Comparison of ENCODE assay signal across 13 cellular contexts in the genomic region with DNA sequence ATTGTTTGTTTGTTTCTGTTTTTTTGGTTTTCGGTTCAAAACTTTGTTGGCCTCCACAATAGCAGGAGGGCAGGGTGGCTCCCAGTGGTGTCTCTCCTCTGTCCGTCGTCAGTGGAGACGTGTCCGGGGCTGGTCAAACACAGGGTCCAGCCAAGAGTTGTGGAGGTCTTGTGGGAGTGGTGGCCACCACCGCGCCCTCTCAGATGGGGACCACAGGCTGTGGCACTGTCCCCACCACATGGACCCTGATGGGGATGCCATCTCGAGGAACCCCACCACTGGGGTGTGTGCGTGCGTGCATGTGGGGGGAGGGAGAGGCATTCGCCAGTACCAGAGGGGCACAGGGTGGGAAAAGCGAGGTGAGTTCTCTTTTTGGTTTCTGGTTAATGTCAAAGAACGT. TPM values are rescaled to one million over a fixed set of nuclear protein-coding genes. Genes with fewer than 3 reads are reported as not detected.
DNase-seq lines count a peak whose midpoint lies in the region; ATAC-seq and TF ChIP-seq lines count a peak whose summit lies in the region.
"Had no signal": no experiment of that assay in that cellular context is flagged by ENCODE, and none has a peak within 500 bp of the region (broad histone marks: within the 10 kb centered on the region; RNA-seq: fewer than 3 reads in every experiment).

No MANE protein-coding gene starts in this region.

- H3K56ac ChIP-seq in IMR-90 (ENCODE audit: extremely low read depth, insufficient read depth, low read length) = no peak overlapping the region

- no peak overlapping the region for H2BK5ac ChIP-seq in IMR-90 (ENCODE audit: low read depth, low read length, poor library complexity, severe bottlenecking)

- TF ChIP-seq POLR2A in IMR-90 (IDR thresholded peaks at IDR 0.05; ENCODE audit: low read depth, low read length) = no peak

- no peaks in the 10 kb centered on the region for H3K9me3 Mint-ChIP-seq in activated naive CD8-positive, alpha-beta T cell treated with anti-CD3 and anti-CD28 coated beads, Interleukin-2, amount 10 ng/mL, durations not matched to agents 7 days and 5 days
- H3K9me3 Mint-ChIP-seq in activated naive CD8-positive, alpha-beta T cell treated with anti-CD3 and anti-CD28 coated beads for 36 hours = no peaks in the 10 kb centered on the region
- no peaks in the 10 kb centered on the region for H3K9me3 Mint-ChIP-seq in activated T-helper 17 cell treated with anti-CD3 and anti-CD28 coated beads, Interleukin-2, amount 50 U/mL, for 72 hours
- H3K9me3 Mint-ChIP-seq in stimulated activated memory B cell treated with anti-CD40 and anti-IgM and Interleukin-4, amounts not matched to agents 10 μg/mL and 1 μg/mL and 100 μg/mL, for 72 hours = no peaks in the 10 kb centered on the region

- BruUV-seq in IMR-90 (replicated peaks; lab: Mats Ljungman, UMichigan) = no TSS peak

- peaks cover 12% of the 10 kb centered on the region for H3K4me1 ChIP-seq in IMR-90 (ENCODE audit: control insufficient read depth, insufficient read depth, low read length)

- H3K36me3 Mint-ChIP-seq in activated naive CD8-positive, alpha-beta T cell treated with anti-CD3 and anti-CD28 coated beads, Interleukin-2, amount 10 ng/mL, durations not matched to agents 7 days and 5 days = peaks cover 4% of the 10 kb centered on the region
- peaks cover 22% of the 10 kb centered on the region for H3K36me3 Mint-ChIP-seq in activated naive CD8-positive, alpha-beta T cell treated with anti-CD3 and anti-CD28 coated beads for 36 hours
- peaks cover 56% of the 10 kb centered on the region for H3K36me3 Mint-ChIP-seq in activated T-helper 17 cell treated with anti-CD3 and anti-CD28 coated beads, Interleukin-2, amount 50 U/mL, for 72 hours (ENCODE audit: low read depth)
- peaks cover 44% of the 10 kb centered on the region for H3K36me3 Mint-ChIP-seq in stimulated activated memory B cell treated with anti-CD40 and anti-IgM and Interleukin-4, amounts not matched to agents 10 μg/mL and 1 μg/mL and 100 μg/mL, for 72 hours

- no peaks in the 10 kb centered on the region for H3K9me3 ChIP-seq in IMR-90 (ENCODE audit: control insufficient read depth, insufficient read depth, low read length)

- H3K79me1 ChIP-seq in IMR-90 (ENCODE audit: low read depth in 1 of 2, low read length in 2 of 2) = peaks cover 0 to 15% of the 10 kb centered on the region in 2 experiments; a peak in 2 of 4 replicates

- H2AK5ac ChIP-seq in IMR-90 (ENCODE audit: low read depth, low read length) = peak overlapping the region; percentile 64; the same call in 1 of the 2 replicates

- H2AFZ ChIP-seq in IMR-90 (replicated peaks; ENCODE audit: low read length, poor library complexity) = peak overlapping the region; percentile 8

- POLR2A ChIA-PET in activated naive CD8-positive, alpha-beta T cell treated with anti-CD3 and anti-CD28 coated beads, Interleukin-2, amount 10 ng/mL, durations not matched to agents 7 days and 5 days (lab: Charles Lee) = no interaction called here
- POLR2A ChIA-PET in IMR-90 (lab: Charles Lee; ENCODE audit: unreplicated experiment) = no interaction called here

- H3K4me3 ChIP-seq in IMR-90 (ENCODE audit: insufficient read depth, low read depth, low read length) = no peak overlapping the region
- H3K4me3 ChIP-seq: K562 had no signal

- H4K5ac ChIP-seq in IMR-90 (ENCODE audit: low read depth, low read length) = no peak overlapping the region

- 94% methylated on average over 9 of the region's 13 CpGs; no CpG with 5 or more reads in 1 of the 2 experiments for WGBS in IMR-90 (ENCODE audit: extremely low coverage in 2 of 2, insufficient read length in 1 of 2), 2 experiments

- no peak for TF ChIP-seq CTCF in IMR-90 (conservative IDR thresholded peaks at IDR 0.05; ENCODE audit: low read depth, low read length)

- no peak overlapping the region for H2BK20ac ChIP-seq in IMR-90 (ENCODE audit: low read depth, low read length)

- TF ChIP-seq RAD21 in IMR-90 (IDR thresholded peaks at IDR 0.05; ENCODE audit: low read length) = no peak

- H4K91ac ChIP-seq in IMR-90 (ENCODE audit: insufficient read depth, low read depth, low read length) = no peak overlapping the region

- no peaks in the 10 kb centered on the region for H3K27me3 ChIP-seq in IMR-90 (ENCODE audit: control insufficient read depth, insufficient read depth, low read length)

- H3K36me3 ChIP-seq in IMR-90 (ENCODE audit: control insufficient read depth, insufficient read depth, low read length) = no peaks in the 10 kb centered on the region

- no peak overlapping the region for H3K23ac ChIP-seq in IMR-90 (ENCODE audit: low read depth, low read length)

- no peak overlapping the region for H3K9ac ChIP-seq in IMR-90 (ENCODE audit: low read depth, low read length)

- in situ Hi-C loops in IMR-90 (cut with MboI; ENCODE audit: low sequenced_read_pairs) = no loop called here

- H3K4me3 Mint-ChIP-seq in activated naive CD8-positive, alpha-beta T cell treated with anti-CD3 and anti-CD28 coated beads, Interleukin-2, amount 10 ng/mL, durations not matched to agents 7 days and 5 days = peak overlapping the region; percentile 10
- no peak overlapping the region for H3K4me3 Mint-ChIP-seq in activated naive CD8-positive, alpha-beta T cell treated with anti-CD3 and anti-CD28 coated beads for 36 hours
- H3K4me3 Mint-ChIP-seq in activated T-helper 17 cell treated with anti-CD3 and anti-CD28 coated beads, Interleukin-2, amount 50 U/mL, for 72 hours = peak overlapping the region; percentile 13
- no peak overlapping the region for H3K4me3 Mint-ChIP-seq in stimulated activated memory B cell treated with anti-CD40 and anti-IgM and Interleukin-4, amounts not matched to agents 10 μg/mL and 1 μg/mL and 100 μg/mL, for 72 hours

- CTCF ChIA-PET in IMR-90 (lab: Yijun Ruan, JAX) = no interaction called here

- no peak for DNase-seq in activated naive CD8-positive, alpha-beta T cell treated with anti-CD3 and anti-CD28 coated beads, Interleukin-2, amount 10 ng/mL, durations not matched to agents 7 days and 5 days
- no peak for DNase-seq in activated naive CD8-positive, alpha-beta T cell treated with anti-CD3 and anti-CD28 coated beads for 36 hours
- DNase-seq in IMR-90 = no peak
- no peak for DNase-seq in HK-2 (ENCODE audit: unreplicated experiment)
- DNase-seq in NK-92 treated with Interleukin-12 subunit alpha and Interleukin-12 subunit beta, amount 100 ng/mL, for 24 hours (lab: John Stamatoyannopoulos, UW) = no peak
- DNase-seq in kidney glomerular epithelial cell (lab: John Stamatoyannopoulos, UW) = no peak
- DNase-seq: NCI-H510A, NCI-H748 treated with DMSO at 0.1 percent for 48 hours had no signal

- no peak overlapping the region for H4K8ac ChIP-seq in IMR-90 (ENCODE audit: low read depth in 2 of 2, low read length in 2 of 2)

- H3K9me1 ChIP-seq in IMR-90 (ENCODE audit: insufficient read depth, low read length) = peaks cover 10% of the 10 kb centered on the region

- H3K4ac ChIP-seq in IMR-90 (ENCODE audit: low read depth, low read length) = no peak overlapping the region

- no peak overlapping the region for H3K4me2 ChIP-seq in IMR-90 (ENCODE audit: low read depth, low read length)

- no peaks in the 10 kb centered on the region for H3K27me3 Mint-ChIP-seq in activated naive CD8-positive, alpha-beta T cell treated with anti-CD3 and anti-CD28 coated beads, Interleukin-2, amount 10 ng/mL, durations not matched to agents 7 days and 5 days
- H3K27me3 Mint-ChIP-seq in activated naive CD8-positive, alpha-beta T cell treated with anti-CD3 and anti-CD28 coated beads for 36 hours = no peaks in the 10 kb centered on the region
- H3K27me3 Mint-ChIP-seq in activated T-helper 17 cell treated with anti-CD3 and anti-CD28 coated beads, Interleukin-2, amount 50 U/mL, for 72 hours = no peaks in the 10 kb centered on the region
- H3K27me3 Mint-ChIP-seq in stimulated activated memory B cell treated with anti-CD40 and anti-IgM and Interleukin-4, amounts not matched to agents 10 μg/mL and 1 μg/mL and 100 μg/mL, for 72 hours = no peaks in the 10 kb centered on the region

- intact Hi-C loops in IMR-90 (cut with micrococcal nuclease) = no loop called here

- dilution Hi-C loops in IMR-90 (cut with HindIII; ENCODE audit: low sequenced_read_pairs, unreplicated experiment) = no loop called here

- no peak overlapping the region; the same call in 1 of the 2 replicates for H2BK120ac ChIP-seq in IMR-90 (ENCODE audit: low read depth, low read length)

- ATAC-seq in activated naive CD8-positive, alpha-beta T cell treated with anti-CD3 and anti-CD28 coated beads, Interleukin-2, amount 10 ng/mL, durations not matched to agents 7 days and 5 days (ENCODE audit: low read depth) = no peak
- ATAC-seq in IMR-90 (ENCODE audit: low read depth) = no peak
- ATAC-seq in activated T-helper 17 cell treated with anti-CD3 and anti-CD28 coated beads, Interleukin-2, amount 50 U/mL, for 72 hours (replicated peaks) = no peak
- no peak for ATAC-seq in stimulated activated memory B cell treated with anti-CD40 and anti-IgM and Interleukin-4, amounts not matched to agents 10 μg/mL and 1 μg/mL and 100 μg/mL, for 72 hours
- ATAC-seq: K562 had no signal

- peaks cover 31% of the 10 kb centered on the region for H3K4me1 Mint-ChIP-seq in activated naive CD8-positive, alpha-beta T cell treated with anti-CD3 and anti-CD28 coated beads, Interleukin-2, amount 10 ng/mL, durations not matched to agents 7 days and 5 days
- H3K4me1 Mint-ChIP-seq in activated naive CD8-positive, alpha-beta T cell treated with anti-CD3 and anti-CD28 coated beads for 36 hours = peaks cover 24% of the 10 kb centered on the region
- H3K4me1 Mint-ChIP-seq in activated T-helper 17 cell treated with anti-CD3 and anti-CD28 coated beads, Interleukin-2, amount 50 U/mL, for 72 hours = peaks cover 36% of the 10 kb centered on the region
- peaks cover 84% of the 10 kb centered on the region for H3K4me1 Mint-ChIP-seq in stimulated activated memory B cell treated with anti-CD40 and anti-IgM and Interleukin-4, amounts not matched to agents 10 μg/mL and 1 μg/mL and 100 μg/mL, for 72 hours

- H2BK15ac ChIP-seq in IMR-90 (ENCODE audit: low read depth, low read length) = no peak overlapping the region

- no peak overlapping the region for H3K14ac ChIP-seq in IMR-90 (replicated peaks; ENCODE audit: low read depth, low read length)

- no peak overlapping the region for H2AK9ac ChIP-seq in IMR-90 (replicated peaks; ENCODE audit: low read depth, low read length, poor library complexity)

- no peak overlapping the region for H3K27ac Mint-ChIP-seq in activated naive CD8-positive, alpha-beta T cell treated with anti-CD3 and anti-CD28 coated beads, Interleukin-2, amount 10 ng/mL, durations not matched to agents 7 days and 5 days
- H3K27ac Mint-ChIP-seq in activated naive CD8-positive, alpha-beta T cell treated with anti-CD3 and anti-CD28 coated beads for 36 hours = no peak overlapping the region
- peak overlapping the region; percentile 70 for H3K27ac Mint-ChIP-seq in activated T-helper 17 cell treated with anti-CD3 and anti-CD28 coated beads, Interleukin-2, amount 50 U/mL, for 72 hours
- H3K27ac Mint-ChIP-seq in stimulated activated memory B cell treated with anti-CD40 and anti-IgM and Interleukin-4, amounts not matched to agents 10 μg/mL and 1 μg/mL and 100 μg/mL, for 72 hours = peak overlapping the region; percentile 78

- H3K27ac ChIP-seq in IMR-90 (ENCODE audit: insufficient read depth, low read length) = no peak overlapping the region
- H3K27ac ChIP-seq: C4-2B had no signal

- H4K20me1 ChIP-seq in IMR-90 (ENCODE audit: insufficient read depth, low read length) = no peaks in the 10 kb centered on the region

- H3K18ac ChIP-seq in IMR-90 (ENCODE audit: low read depth, low read length) = no peak overlapping the region

RNA-seq across cellular contexts. Expression of a gene that starts 13.8 kb away (rescaled TPM):
- 10 to 100 TPM; 17.6 to 18.9 TPM for total RNA-seq in activated naive CD8-positive, alpha-beta T cell treated with anti-CD3 and anti-CD28 coated beads, Interleukin-2, amount 10 ng/mL, durations not matched to agents 7 days and 5 days
- 10 to 100 TPM; 15.5 to 16.0 TPM for total RNA-seq in activated naive CD8-positive, alpha-beta T cell treated with anti-CD3 and anti-CD28 coated beads for 36 hours
- total RNA-seq in IMR-90 (2012; rRNA removed) = 8.1 and 10.0 TPM in 2 replicates
- polyA plus RNA-seq in IMR-90 (2012; rRNA removed) = 12.7 and 14.1 TPM in 2 replicates
- polyA plus RNA-seq in IMR-90 (2012; cell fraction: cytosol; rRNA removed) = 4.9 and 11.7 TPM in 2 replicates
- 4.1 and 12.6 TPM in 2 replicates for polyA plus RNA-seq in IMR-90 (2012; cell fraction: nucleus; rRNA removed; ENCODE audit: low replicate concordance)
- total RNA-seq in activated T-helper 17 cell treated with anti-CD3 and anti-CD28 coated beads, Interleukin-2, amount 50 U/mL, for 72 hours = 10 to 100 TPM; 12.1 to 12.5 TPM

RNA-seq across cellular contexts. Expression of a gene that starts 19.8 kb away (rescaled TPM):
- total RNA-seq in activated naive CD8-positive, alpha-beta T cell treated with anti-CD3 and anti-CD28 coated beads, Interleukin-2, amount 10 ng/mL, durations not matched to agents 7 days and 5 days = under 1 TPM; 0.44 to 0.79 TPM
- total RNA-seq in activated naive CD8-positive, alpha-beta T cell treated with anti-CD3 and anti-CD28 coated beads for 36 hours = under 1 TPM; 0.58 to 0.74 TPM
- not detected in 2 replicates for total RNA-seq in IMR-90 (2012; rRNA removed)
- 0.07 and 0.10 TPM in 2 replicates for polyA plus RNA-seq in IMR-90 (2012; rRNA removed)
- polyA plus RNA-seq in IMR-90 (2012; cell fraction: cytosol; rRNA removed) = 0.12 TPM in 1 of 2 replicates, not detected in the other
- polyA plus RNA-seq in IMR-90 (2012; cell fraction: nucleus; rRNA removed; ENCODE audit: low replicate concordance) = 0.57 and 1.1 TPM in 2 replicates
- 1 to 10 TPM in 1 of 2 donors, under 1 TPM in 1; 0.37 to 1.7 TPM for total RNA-seq in activated T-helper 17 cell treated with anti-CD3 and anti-CD28 coated beads, Interleukin-2, amount 50 U/mL, for 72 hours
- total RNA-seq: SK-MEL-5 had no signal

RNA-seq across cellular contexts. Expression of a gene that starts 42.5 kb away (rescaled TPM):
- total RNA-seq in activated naive CD8-positive, alpha-beta T cell treated with anti-CD3 and anti-CD28 coated beads, Interleukin-2, amount 10 ng/mL, durations not matched to agents 7 days and 5 days = 10 to 100 TPM; 33.0 to 33.9 TPM
- total RNA-seq in activated naive CD8-positive, alpha-beta T cell treated with anti-CD3 and anti-CD28 coated beads for 36 hours = 10 to 100 TPM; 50.8 to 52.2 TPM
- total RNA-seq in IMR-90 (2012; rRNA removed) = 0.54 and 0.56 TPM in 2 replicates
- 5.0 and 6.6 TPM in 2 replicates for polyA plus RNA-seq in IMR-90 (2012; rRNA removed)
- polyA plus RNA-seq in IMR-90 (2012; cell fraction: cytosol; rRNA removed) = 1.8 and 5.3 TPM in 2 replicates
- 11.7 and 16.9 TPM in 2 replicates for polyA plus RNA-seq in IMR-90 (2012; cell fraction: nucleus; rRNA removed; ENCODE audit: low replicate concordance)
- total RNA-seq in activated T-helper 17 cell treated with anti-CD3 and anti-CD28 coated beads, Interleukin-2, amount 50 U/mL, for 72 hours = 10 to 100 TPM; 33.1 to 95.9 TPM
- total RNA-seq: SK-MEL-5 had no signal

Comparison
In these comparisons a context has a peak if more than half of its experiments do, and no peak if none do; other contexts are left out.
1. H3K4me3 Mint-ChIP-seq: peak in activated naive CD8-positive, alpha-beta T cell treated with anti-CD3 and anti-CD28 coated beads, Interleukin-2, amount 10 ng/mL, durations not matched to agents 7 days and 5 days (single experiment) and activated T-helper 17 cell treated with anti-CD3 and anti-CD28 coated beads, Interleukin-2, amount 50 U/mL, for 72 hours (single experiment); none in activated naive CD8-positive, alpha-beta T cell treated with anti-CD3 and anti-CD28 coated beads for 36 hours (single experiment) and stimulated activated memory B cell treated with anti-CD40 and anti-IgM and Interleukin-4, amounts not matched to agents 10 μg/mL and 1 μg/mL and 100 μg/mL, for 72 hours (single experiment).
2. H3K27ac Mint-ChIP-seq: peak in activated T-helper 17 cell treated with anti-CD3 and anti-CD28 coated beads, Interleukin-2, amount 50 U/mL, for 72 hours (single experiment) and stimulated activated memory B cell treated with anti-CD40 and anti-IgM and Interleukin-4, amounts not matched to agents 10 μg/mL and 1 μg/mL and 100 μg/mL, for 72 hours (single experiment); none in activated naive CD8-positive, alpha-beta T cell treated with anti-CD3 and anti-CD28 coated beads, Interleukin-2, amount 10 ng/mL, durations not matched to agents 7 days and 5 days (single experiment) and activated naive CD8-positive, alpha-beta T cell treated with anti-CD3 and anti-CD28 coated beads for 36 hours (single experiment).
3. RNA of a gene that starts 42.5 kb away (total RNA-seq): 33.1 to 95.9 TPM in activated T-helper 17 cell treated with anti-CD3 and anti-CD28 coated beads, Interleukin-2, amount 50 U/mL, for 72 hours, 50.8 to 52.2 TPM in activated naive CD8-positive, alpha-beta T cell treated with anti-CD3 and anti-CD28 coated beads for 36 hours and 33.0 to 33.9 TPM in activated naive CD8-positive, alpha-beta T cell treated with anti-CD3 and anti-CD28 coated beads, Interleukin-2, amount 10 ng/mL, durations not matched to agents 7 days and 5 days; 0.54 to 0.56 TPM in IMR-90; every median in the first group is over 10 times any median in the second.